10 cellular contexts compared by ENCODE assay signal in the genomic region with DNA sequence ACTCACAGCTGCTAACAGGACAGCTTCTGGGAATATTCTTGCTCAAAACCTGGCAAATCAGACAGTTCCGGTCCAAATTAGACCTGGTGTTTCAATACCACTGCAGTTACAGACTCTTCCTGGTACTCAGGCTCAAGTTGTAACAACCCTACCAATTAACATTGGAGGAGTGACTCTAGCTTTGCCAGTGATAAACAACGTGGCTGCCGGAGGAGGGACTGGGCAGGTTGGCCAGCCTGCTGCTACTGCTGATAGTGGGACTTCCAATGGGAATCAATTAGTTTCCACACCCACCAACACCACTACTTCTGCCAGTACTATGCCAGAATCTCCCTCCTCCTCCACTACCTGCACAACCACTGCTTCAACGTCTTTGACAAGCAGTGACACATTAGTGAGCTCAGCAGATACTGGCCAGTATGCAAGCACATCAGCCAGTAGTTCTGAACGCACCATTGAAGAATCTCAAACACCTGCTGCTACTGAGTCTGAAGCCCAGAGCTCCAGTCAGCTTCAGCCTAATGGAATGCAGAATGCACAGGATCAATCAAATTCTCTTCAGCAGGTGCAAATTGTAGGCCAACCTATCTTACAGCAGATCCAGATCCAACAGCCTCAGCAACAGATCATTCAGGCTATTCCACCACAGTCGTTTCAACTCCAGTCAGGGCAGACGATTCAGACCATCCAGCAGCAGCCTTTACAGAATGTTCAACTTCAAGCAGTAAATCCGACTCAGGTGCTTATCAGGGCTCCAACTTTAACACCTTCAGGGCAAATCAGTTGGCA. TPM values are rescaled to one million over a fixed set of nuclear protein-coding genes. Genes with fewer than 3 reads are reported as not detected.
A peak's percentile ranks its signal among the peaks of the same experiment; 100 is the strongest.
DNase-seq lines count a peak whose midpoint lies in the region; ATAC-seq and TF ChIP-seq lines count a peak whose summit lies in the region.
"Had no signal": no experiment of that assay in that cellular context is flagged by ENCODE, and none has a peak within 500 bp of the region (broad histone marks: within the 10 kb centered on the region; RNA-seq: fewer than 3 reads in every experiment).

No MANE protein-coding gene starts in this region.

- H3K27ac ChIP-seq in esophagus muscularis mucosa (replicated peaks in 1 of 4), result peak overlapping the region in 3 of 4 donors; percentile 99 to 100 (median 99)

- H3K27ac Mint-ChIP-seq in activated T-cell treated with anti-CD3 and anti-CD28 coated beads, Interleukin-2, amount 50 U/mL, for 24 hours, result no peak overlapping the region
- H3K27ac Mint-ChIP-seq in stimulated activated effector memory CD8-positive, alpha-beta T cell treated with anti-CD3 and anti-CD28 coated beads, Interleukin-12 subunit alpha, Interleukin-12 subunit beta, amount 100 ng/mL, for 72 hours, result peak overlapping the region; percentile 30

- TF ChIP-seq CTCF in esophagus muscularis mucosa (IDR thresholded peaks at IDR 0.05), result no peak

- H3K27me3 Mint-ChIP-seq in activated T-cell treated with anti-CD3 and anti-CD28 coated beads, Interleukin-2, amount 50 U/mL, for 24 hours, result no peaks in the 10 kb centered on the region

- 81% methylated on average over 8 of the region's 8 CpGs for WGBS in esophagus muscularis mucosa

- peaks cover 0 to 8% (median 0%) of the 10 kb centered on the region in 4 donors for H3K36me3 ChIP-seq in esophagus muscularis mucosa
- H3K36me3 ChIP-seq: BE2C had no signal

- no peak for DNase-seq in activated T-cell treated with anti-CD3 and anti-CD28 coated beads, Interleukin-2, amount 50 U/mL, for 24 hours
- DNase-seq in activated T-cell treated with anti-CD3 and anti-CD28 coated beads for 4 hours (no peak), OCI-M1 (lab: John Stamatoyannopoulos, UW) (peak; percentile 26), esophagus muscularis mucosa (ENCODE audit: extremely low spot score) (no peak), HCEC 1CT (no peak)
- no peak for DNase-seq in stimulated activated effector memory CD8-positive, alpha-beta T cell treated with anti-CD3 and anti-CD28 coated beads, Interleukin-12 subunit alpha, Interleukin-12 subunit beta, amount 100 ng/mL, for 72 hours (ENCODE audit: low spot score in 2 of 2)
- DNase-seq in activated CD4-positive, CD25-positive, alpha-beta regulatory T cell treated with anti-CD3 and anti-CD28 coated beads, Interleukin-2, amount 50 U/mL, for 72 hours, result no peak
- DNase-seq: BE2C, dermis blood vessel endothelial cell had no signal

- no peaks in the 10 kb centered on the region for H3K9me3 Mint-ChIP-seq in activated T-cell treated with anti-CD3 and anti-CD28 coated beads, Interleukin-2, amount 50 U/mL, for 24 hours
- no peaks in the 10 kb centered on the region for H3K9me3 Mint-ChIP-seq in stimulated activated effector memory CD8-positive, alpha-beta T cell treated with anti-CD3 and anti-CD28 coated beads, Interleukin-12 subunit alpha, Interleukin-12 subunit beta, amount 100 ng/mL, for 72 hours

- no peak overlapping the region for H3K4me3 ChIP-seq in esophagus muscularis mucosa

- peaks cover 54% of the 10 kb centered on the region for H3K36me3 Mint-ChIP-seq in activated T-cell treated with anti-CD3 and anti-CD28 coated beads, Interleukin-2, amount 50 U/mL, for 24 hours (ENCODE audit: low read depth)
- H3K36me3 Mint-ChIP-seq in stimulated activated effector memory CD8-positive, alpha-beta T cell treated with anti-CD3 and anti-CD28 coated beads, Interleukin-12 subunit alpha, Interleukin-12 subunit beta, amount 100 ng/mL, for 72 hours, result peaks cover 74% of the 10 kb centered on the region

- no peak for TF ChIP-seq EP300 in esophagus muscularis mucosa (IDR thresholded peaks at IDR 0.05)

- ATAC-seq in stimulated activated effector memory CD8-positive, alpha-beta T cell treated with anti-CD3 and anti-CD28 coated beads, Interleukin-12 subunit alpha, Interleukin-12 subunit beta, amount 100 ng/mL, for 72 hours, result no peak
- no peak for ATAC-seq in HG02571 (IDR thresholded peaks at IDR 0.05; ENCODE audit: unreplicated experiment)

- intact Hi-C loops in esophagus muscularis mucosa (cut with DNase I), result loop anchor here (10.0 kb wide), 1 partner anchor 655 kb away; no protein-coding TSS in a partner anchor

- no peak for TF ChIP-seq POLR2A in esophagus muscularis mucosa (IDR thresholded peaks at IDR 0.05; ENCODE audit: low read depth)

- H3K4me1 ChIP-seq in esophagus muscularis mucosa, result peaks cover 44 to 57% (median 54%) of the 10 kb centered on the region in 4 donors

- H3K4me3 Mint-ChIP-seq in activated T-cell treated with anti-CD3 and anti-CD28 coated beads, Interleukin-2, amount 50 U/mL, for 24 hours, result peak overlapping the region; percentile 95
- H3K4me3 Mint-ChIP-seq in stimulated activated effector memory CD8-positive, alpha-beta T cell treated with anti-CD3 and anti-CD28 coated beads, Interleukin-12 subunit alpha, Interleukin-12 subunit beta, amount 100 ng/mL, for 72 hours, result peak overlapping the region; percentile 100

- H3K4me1 Mint-ChIP-seq in activated T-cell treated with anti-CD3 and anti-CD28 coated beads, Interleukin-2, amount 50 U/mL, for 24 hours (ENCODE audit: low read depth), result peaks cover 70% of the 10 kb centered on the region
- peaks cover 67% of the 10 kb centered on the region for H3K4me1 Mint-ChIP-seq in stimulated activated effector memory CD8-positive, alpha-beta T cell treated with anti-CD3 and anti-CD28 coated beads, Interleukin-12 subunit alpha, Interleukin-12 subunit beta, amount 100 ng/mL, for 72 hours

- H3K9me3 ChIP-seq in esophagus muscularis mucosa, result no peaks in the 10 kb centered on the region
- H3K9me3 ChIP-seq: BE2C had no signal

- H3K27me3 ChIP-seq in esophagus muscularis mucosa, result no peaks in the 10 kb centered on the region
- H3K27me3 ChIP-seq: BE2C had no signal

RNA-seq across cellular contexts. Expression of a gene that starts 2.1 kb away (rescaled TPM):
- total RNA-seq in esophagus muscularis mucosa, result 10 to 100 TPM in 2 of 4 donors, 1 to 10 TPM in 2; 8.0 to 44.9 (median 14.0) TPM
